In the genomic region with DNA sequence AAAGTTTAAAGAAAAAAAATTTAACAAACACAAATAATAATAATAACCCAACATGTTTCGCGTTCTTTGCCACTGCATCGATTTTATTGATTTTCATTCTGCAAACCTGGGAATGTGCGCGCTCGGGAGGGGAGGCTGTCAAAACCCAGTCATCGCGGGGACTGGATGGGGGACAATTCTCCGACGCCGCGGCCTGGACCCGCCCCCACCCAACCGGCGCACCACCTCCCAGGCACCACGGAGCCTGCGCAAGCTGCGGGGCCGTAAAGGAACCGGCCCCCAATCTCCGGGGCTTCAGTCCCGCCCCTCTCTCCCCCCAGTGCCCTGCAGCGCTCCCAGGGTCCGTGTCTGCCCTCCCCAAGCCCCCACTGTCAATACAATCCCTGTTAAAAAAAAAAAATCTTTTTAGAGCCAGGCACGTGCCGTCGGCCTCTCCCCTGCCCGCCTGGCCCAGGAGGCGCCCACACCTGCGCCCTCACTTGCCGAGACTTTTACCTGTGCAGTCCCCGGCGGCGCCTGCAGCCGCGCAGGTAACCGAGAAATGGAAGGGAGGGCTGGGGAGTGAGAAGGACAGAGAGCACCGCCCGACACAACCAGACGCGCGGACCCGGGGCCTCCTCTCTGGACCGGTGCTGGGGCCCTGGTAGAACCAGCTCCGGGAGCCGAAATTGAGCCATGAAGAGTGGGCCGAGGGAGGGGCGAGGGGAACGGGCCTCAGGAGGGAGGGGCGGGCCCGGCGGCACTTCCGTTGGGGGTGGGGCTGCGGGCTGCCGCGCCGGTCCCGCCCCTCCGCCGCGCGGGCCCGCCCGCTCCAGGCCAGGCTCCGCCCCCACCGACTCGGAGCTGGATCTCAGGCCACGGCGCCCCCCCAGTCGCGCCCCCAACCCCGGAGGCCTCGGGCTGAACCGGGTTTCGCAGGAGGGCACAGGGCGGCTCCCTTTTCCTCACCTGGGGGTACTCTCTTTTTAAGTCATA, we compare ENCODE assay signal across 8 cellular contexts. TPM values are rescaled to one million over a fixed set of nuclear protein-coding genes. Genes with fewer than 3 reads are reported as not detected.
DNase-seq lines count a peak whose midpoint lies in the region; ATAC-seq and TF ChIP-seq lines count a peak whose summit lies in the region.

No MANE protein-coding gene starts in this region.

- peaks cover 35% of the 10 kb centered on the region for H3K4me1 Mint-ChIP-seq in CD14-positive monocyte
- peaks cover 8% of the 10 kb centered on the region for H3K4me1 Mint-ChIP-seq in activated T-helper 1 cell treated with anti-CD3 and anti-CD28 coated beads, Interleukin-12 subunit alpha, Interleukin-12 subunit beta, Interleukin-2, Interleukin-4 antibody, amounts not matched to agents 30 ng/mL and 10 ng/mL and 1 ng/mL, durations not matched to agents 14 hours and 24 hours and 36 hours (ENCODE audit: low read depth)

- H2BK5ac ChIP-seq in neuronal stem cell (ENCODE audit: low read length): no peak overlapping the region

- H3K18ac ChIP-seq in neuronal stem cell (ENCODE audit: low read length): peak overlapping the region; percentile 91

- no peak for TF ChIP-seq CTCF in CD14-positive monocyte (IDR thresholded peaks at IDR 0.05)

- H3K9me3 ChIP-seq in neuronal stem cell (replicated peaks in 1 of 2; ENCODE audit: control insufficient read depth in 2 of 2, insufficient read depth in 1 of 2, low read depth in 1 of 2, low read length in 2 of 2): peaks cover 0 to 3% of the 10 kb centered on the region in 2 donors

- H4K8ac ChIP-seq in neuronal stem cell (ENCODE audit: low read depth, low read length): no peak overlapping the region

- peaks cover 0 to 21% of the 10 kb centered on the region in 2 donors for H3K36me3 ChIP-seq in neuronal stem cell (replicated peaks in 1 of 2; ENCODE audit: control insufficient read depth in 2 of 2, insufficient read depth in 2 of 2, low read length in 2 of 2)

- H3K27ac ChIP-seq in neuronal stem cell (replicated peaks; ENCODE audit: low read length): no peak overlapping the region

- no peak overlapping the region for H2BK12ac ChIP-seq in neuronal stem cell (ENCODE audit: low read length)

- no CpG with 5 or more reads among the region's 76 CpGs for WGBS in neuronal stem cell (ENCODE audit: extremely low coverage in 2 of 2, insufficient read length in 2 of 2, insufficient replicate concordance in 1 of 2), 2 donors

- H3K4me1 ChIP-seq in neuronal stem cell (ENCODE audit: control insufficient read depth in 2 of 2, insufficient read depth in 1 of 2, low read depth in 1 of 2, low read length in 2 of 2): peaks cover 4 to 21% of the 10 kb centered on the region in 2 donors

- H3K27ac Mint-ChIP-seq in CD14-positive monocyte: peak overlapping the region in 6 of 7 donors; percentile 65 to 82 (median 72)
- peak overlapping the region; percentile 57 for H3K27ac Mint-ChIP-seq in activated T-helper 1 cell treated with anti-CD3 and anti-CD28 coated beads, Interleukin-12 subunit alpha, Interleukin-12 subunit beta, Interleukin-2, Interleukin-4 antibody, amounts not matched to agents 30 ng/mL and 10 ng/mL and 1 ng/mL, durations not matched to agents 14 hours and 24 hours and 36 hours

- peak overlapping the region in 1 of 2 donors; percentile 82 for H3K4me3 ChIP-seq in neuronal stem cell (ENCODE audit: low read length in 2 of 2)

- H3K4me2 ChIP-seq in neuronal stem cell (ENCODE audit: insufficient read depth, low read length, poor library complexity, severe bottlenecking): peak overlapping the region; percentile 95

- peaks cover 0 to 44% (median 19%) of the 10 kb centered on the region in 3 experiments for H3K27me3 ChIP-seq in neuronal stem cell (ENCODE audit: control insufficient read depth in 3 of 3, insufficient read depth in 3 of 3, low read depth in 1 of 3, low read length in 3 of 3)

- H2AK5ac ChIP-seq in neuronal stem cell (ENCODE audit: low read depth, low read length): no peak overlapping the region

- no peak overlapping the region for H4K91ac ChIP-seq in neuronal stem cell (ENCODE audit: low read depth, low read length, poor library complexity)

- H3K36me3 Mint-ChIP-seq in CD14-positive monocyte: peaks cover 12% of the 10 kb centered on the region in 2 donors
- H3K36me3 Mint-ChIP-seq in activated T-helper 1 cell treated with anti-CD3 and anti-CD28 coated beads, Interleukin-12 subunit alpha, Interleukin-12 subunit beta, Interleukin-2, Interleukin-4 antibody, amounts not matched to agents 30 ng/mL and 10 ng/mL and 1 ng/mL, durations not matched to agents 14 hours and 24 hours and 36 hours (ENCODE audit: low read depth): peaks cover 5% of the 10 kb centered on the region

- ATAC-seq in GM19023 (IDR thresholded peaks at IDR 0.05; ENCODE audit: unreplicated experiment): peak; percentile 59

- no peak overlapping the region for H3K4ac ChIP-seq in neuronal stem cell (ENCODE audit: low read length)

- peak; percentile 62 for DNase-seq in CD14-positive monocyte (ENCODE audit: low spot score)
- DNase-seq in NCI-H146 (lab: John Stamatoyannopoulos, UW): peak; percentile 86
- DNase-seq in activated T-helper 1 cell treated with anti-CD3 and anti-CD28 coated beads, Interleukin-12 subunit alpha, Interleukin-12 subunit beta, Interleukin-2, Interleukin-4 antibody, amounts not matched to agents 30 ng/mL and 10 ng/mL and 1 ng/mL, durations not matched to agents 14 hours and 24 hours and 36 hours (ENCODE audit: low spot score): no peak
- peak in 36 of 42 donors; percentile 42 to 84 (median 70) for DNase-seq in head of caudate nucleus
- DNase-seq in neuronal stem cell (ENCODE audit: low spot score): no peak
- no peak for DNase-seq in OCI-M1 (lab: John Stamatoyannopoulos, UW)
- DNase-seq in dedifferentiated amniotic fluid mesenchymal stem cell (ENCODE audit: extremely low spot score): no peak

- H3K4me3 Mint-ChIP-seq in CD14-positive monocyte: peak overlapping the region; percentile 89 to 96
- peak overlapping the region; percentile 64 for H3K4me3 Mint-ChIP-seq in activated T-helper 1 cell treated with anti-CD3 and anti-CD28 coated beads, Interleukin-12 subunit alpha, Interleukin-12 subunit beta, Interleukin-2, Interleukin-4 antibody, amounts not matched to agents 30 ng/mL and 10 ng/mL and 1 ng/mL, durations not matched to agents 14 hours and 24 hours and 36 hours

- no peak overlapping the region for H2BK120ac ChIP-seq in neuronal stem cell (ENCODE audit: low read depth, low read length)

- H3K23ac ChIP-seq in neuronal stem cell (ENCODE audit: low read depth, low read length, poor library complexity): peak overlapping the region; percentile 82

- H3K9me3 Mint-ChIP-seq in CD14-positive monocyte: peaks cover 0 to 13% (median 9%) of the 10 kb centered on the region in 7 donors
- no peaks in the 10 kb centered on the region for H3K9me3 Mint-ChIP-seq in activated T-helper 1 cell treated with anti-CD3 and anti-CD28 coated beads, Interleukin-12 subunit alpha, Interleukin-12 subunit beta, Interleukin-2, Interleukin-4 antibody, amounts not matched to agents 30 ng/mL and 10 ng/mL and 1 ng/mL, durations not matched to agents 14 hours and 24 hours and 36 hours

- peak overlapping the region; percentile 9 for H3K14ac ChIP-seq in neuronal stem cell (ENCODE audit: low read length)

- H2BK15ac ChIP-seq in neuronal stem cell (ENCODE audit: low read length): no peak overlapping the region

- intact Hi-C loops in CD14-positive monocyte (cut with micrococcal nuclease) (loop anchor here (2.0 to 10.0 kb wide), 4 partner anchors 50 to 506 kb away; no protein-coding TSS in a partner anchor), head of caudate nucleus (cut with DNase I) (loop anchor here (10.0 kb wide), 2 partner anchors 506 to 626 kb away; no protein-coding TSS in a partner anchor)
- intact Hi-C loops in activated T-helper 1 cell treated with anti-CD3 and anti-CD28 coated beads, Interleukin-12 subunit alpha, Interleukin-12 subunit beta, Interleukin-2, Interleukin-4 antibody, amounts not matched to agents 30 ng/mL and 10 ng/mL and 1 ng/mL, durations not matched to agents 14 hours and 24 hours and 36 hours (cut with micrococcal nuclease): no loop called here

- H3K9ac ChIP-seq in neuronal stem cell (ENCODE audit: low read depth, low read length, poor library complexity): peak overlapping the region; percentile 75

- peaks cover 50 to 67% (median 57%) of the 10 kb centered on the region in 3 donors for H3K27me3 Mint-ChIP-seq in CD14-positive monocyte (ENCODE audit: low read depth in 3 of 3)
- H3K27me3 Mint-ChIP-seq in activated T-helper 1 cell treated with anti-CD3 and anti-CD28 coated beads, Interleukin-12 subunit alpha, Interleukin-12 subunit beta, Interleukin-2, Interleukin-4 antibody, amounts not matched to agents 30 ng/mL and 10 ng/mL and 1 ng/mL, durations not matched to agents 14 hours and 24 hours and 36 hours (ENCODE audit: insufficient read depth): peaks cover 59% of the 10 kb centered on the region

- H3K79me1 ChIP-seq in neuronal stem cell (ENCODE audit: low read depth, low read length): no peaks in the 10 kb centered on the region

- no peak overlapping the region for H2AFZ ChIP-seq in neuronal stem cell (ENCODE audit: low read length)

RNA-seq across cellular contexts. Expression of a gene that starts 7.6 kb away (rescaled TPM):
- polyA plus RNA-seq in CD14-positive monocyte: 1 to 10 TPM in 1 of 2 donors, under 1 TPM in 1; 0.65 to 1.3 TPM
- total RNA-seq in activated T-helper 1 cell treated with anti-CD3 and anti-CD28 coated beads, Interleukin-12 subunit alpha, Interleukin-12 subunit beta, Interleukin-2, Interleukin-4 antibody, amounts not matched to agents 30 ng/mL and 10 ng/mL and 1 ng/mL, durations not matched to agents 14 hours and 24 hours and 36 hours: 0.07 TPM in 1 of 2 replicates, not detected in the other
- polyA plus RNA-seq in neuronal stem cell (2013, experiment 1 of 2): 9.9 TPM
- polyA plus RNA-seq in neuronal stem cell (2013, experiment 2 of 2): 11.2 TPM

RNA-seq across cellular contexts. Expression of a gene that starts 22.2 kb away (rescaled TPM):
- polyA plus RNA-seq in CD14-positive monocyte: 10 to 100 TPM; 56.4 to 59.6 TPM
- total RNA-seq in activated T-helper 1 cell treated with anti-CD3 and anti-CD28 coated beads, Interleukin-12 subunit alpha, Interleukin-12 subunit beta, Interleukin-2, Interleukin-4 antibody, amounts not matched to agents 30 ng/mL and 10 ng/mL and 1 ng/mL, durations not matched to agents 14 hours and 24 hours and 36 hours: not detected in 2 replicates
- 0.22 TPM for polyA plus RNA-seq in neuronal stem cell (2013, experiment 1 of 2)
- 0.15 TPM for polyA plus RNA-seq in neuronal stem cell (2013, experiment 2 of 2)

Comparison
In these comparisons a context has a peak if more than half of its experiments do, and no peak if none do; other contexts are left out.
1. DNase-seq: peak in CD14-positive monocyte (single experiment), NCI-H146 (single experiment) and head of caudate nucleus (36 of 42); none in activated T-helper 1 cell treated with anti-CD3 and anti-CD28 coated beads, Interleukin-12 subunit alpha, Interleukin-12 subunit beta, Interleukin-2, Interleukin-4 antibody, amounts not matched to agents 30 ng/mL and 10 ng/mL and 1 ng/mL, durations not matched to agents 14 hours and 24 hours and 36 hours (single experiment), neuronal stem cell (single experiment), OCI-M1 (single experiment) and dedifferentiated amniotic fluid mesenchymal stem cell (single experiment).